Comparison of ENCODE assay signal across 1 cellular context in the genomic region with DNA sequence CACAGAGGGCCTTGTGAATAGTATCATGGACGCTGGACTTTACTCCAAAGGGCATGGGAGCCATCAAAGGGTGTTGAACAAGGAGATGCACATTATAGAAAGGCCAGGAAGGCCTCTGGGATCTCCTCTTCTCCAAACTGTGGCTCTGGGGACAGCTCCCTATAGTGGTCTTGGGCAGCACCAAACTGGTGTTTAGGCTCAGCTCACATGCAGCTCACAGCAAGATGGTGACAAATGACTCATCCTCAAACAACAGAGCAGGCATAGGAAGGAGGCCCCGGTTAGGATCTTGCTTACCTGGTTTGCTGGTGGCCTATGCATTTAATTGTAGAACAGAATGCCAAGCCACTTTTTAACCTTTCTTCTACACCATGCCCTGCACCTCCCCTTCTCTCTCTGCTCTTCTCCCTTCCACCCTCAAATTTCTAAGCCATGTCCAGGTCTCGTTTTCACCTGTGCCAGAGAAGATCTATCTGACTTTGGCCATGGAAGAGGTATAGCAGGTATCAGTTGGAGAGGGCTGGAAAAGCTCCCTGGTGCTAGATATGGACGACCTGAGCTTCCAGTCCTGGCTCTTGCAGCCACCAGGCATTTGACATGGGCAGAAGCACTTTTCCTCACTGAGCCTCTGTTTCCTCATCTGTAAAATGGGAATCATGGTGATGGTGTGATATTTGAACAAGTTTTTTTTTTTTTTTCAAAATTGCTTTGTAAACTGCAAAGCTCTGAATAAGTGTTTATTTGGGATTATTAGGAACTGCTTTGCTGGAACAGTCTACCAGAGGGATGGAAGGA.
TF ChIP-seq lines count a peak whose summit lies in the region.

No MANE protein-coding gene starts in this region.

TF ChIP-seq in HepG2, 621 proteins besides CTCF, POLR2A, EP300 and RAD21 (continued from another document and continues in another):
- TF ChIP-seq ARID5B (CRISPR knock-in tag; IDR thresholded peaks at IDR 0.05) (no peak), ZBTB7A (CRISPR knock-in tag; IDR thresholded peaks at IDR 0.05) (no peak), ZNF256 (CRISPR knock-in tag; conservative IDR thresholded peaks at IDR 0.05) (no peak), ZBTB46 (CRISPR knock-in tag; IDR thresholded peaks at IDR 0.05; ENCODE audit: borderline replicate concordance) (no peak), MED13 (CRISPR knock-in tag; IDR thresholded peaks at IDR 0.05) (no peak), JDP2 (CRISPR knock-in tag; IDR thresholded peaks at IDR 0.05; ENCODE audit: borderline replicate concordance) (no peak), FOXK2 (IDR thresholded peaks at IDR 0.05) (no peak), NR2C2 (CRISPR knock-in tag; IDR thresholded peaks at IDR 0.05; ENCODE audit: borderline replicate concordance) (no peak), NR3C1 (CRISPR knock-in tag; IDR thresholded peaks at IDR 0.05) (no peak), ZNF318 (CRISPR knock-in tag; IDR thresholded peaks at IDR 0.05) (no peak), CHD4 (IDR thresholded peaks at IDR 0.05; ENCODE audit: borderline replicate concordance, low read length) (peak; percentile 89; the same call in 1 of the 2 replicates), ZNF101 (CRISPR knock-in tag; IDR thresholded peaks at IDR 0.05; ENCODE audit: borderline replicate concordance, low read depth) (no peak), RERE (CRISPR knock-in tag; IDR thresholded peaks at IDR 0.05; ENCODE audit: low read depth) (no peak), MTA3 (CRISPR knock-in tag; IDR thresholded peaks at IDR 0.05) (no peak), PRPF4 (IDR thresholded peaks at IDR 0.05; ENCODE audit: low read depth, low read length, poor library complexity, severe bottlenecking) (no peak), TCF7 (IDR thresholded peaks at IDR 0.05; ENCODE audit: low read depth) (no peak), TOE1 (CRISPR knock-in tag; IDR thresholded peaks at IDR 0.05) (no peak)
- TF ChIP-seq, protein P1, sequence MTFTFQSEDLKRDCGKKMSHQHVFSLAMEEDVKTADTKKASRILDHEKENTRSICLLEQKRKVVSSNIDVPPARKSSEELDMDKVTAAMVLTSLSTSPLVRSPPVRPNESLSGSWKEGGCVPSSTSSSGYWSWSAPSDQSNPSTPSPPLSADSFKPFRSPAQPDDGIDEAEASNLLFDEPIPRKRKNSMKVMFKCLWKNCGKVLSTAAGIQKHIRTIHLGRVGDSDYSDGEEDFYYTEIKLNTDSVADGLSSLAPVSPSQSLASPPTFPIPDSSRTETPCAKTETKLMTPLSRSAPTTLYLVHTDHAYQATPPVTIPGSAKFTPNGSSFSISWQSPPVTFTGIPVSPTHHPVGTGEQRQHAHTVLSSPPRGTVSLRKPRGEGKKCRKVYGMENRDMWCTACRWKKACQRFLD (CRISPR knock-in tag; IDR thresholded peaks at IDR 0.05; ENCODE audit: borderline replicate concordance) = no peak
- TF ChIP-seq, protein P2, sequence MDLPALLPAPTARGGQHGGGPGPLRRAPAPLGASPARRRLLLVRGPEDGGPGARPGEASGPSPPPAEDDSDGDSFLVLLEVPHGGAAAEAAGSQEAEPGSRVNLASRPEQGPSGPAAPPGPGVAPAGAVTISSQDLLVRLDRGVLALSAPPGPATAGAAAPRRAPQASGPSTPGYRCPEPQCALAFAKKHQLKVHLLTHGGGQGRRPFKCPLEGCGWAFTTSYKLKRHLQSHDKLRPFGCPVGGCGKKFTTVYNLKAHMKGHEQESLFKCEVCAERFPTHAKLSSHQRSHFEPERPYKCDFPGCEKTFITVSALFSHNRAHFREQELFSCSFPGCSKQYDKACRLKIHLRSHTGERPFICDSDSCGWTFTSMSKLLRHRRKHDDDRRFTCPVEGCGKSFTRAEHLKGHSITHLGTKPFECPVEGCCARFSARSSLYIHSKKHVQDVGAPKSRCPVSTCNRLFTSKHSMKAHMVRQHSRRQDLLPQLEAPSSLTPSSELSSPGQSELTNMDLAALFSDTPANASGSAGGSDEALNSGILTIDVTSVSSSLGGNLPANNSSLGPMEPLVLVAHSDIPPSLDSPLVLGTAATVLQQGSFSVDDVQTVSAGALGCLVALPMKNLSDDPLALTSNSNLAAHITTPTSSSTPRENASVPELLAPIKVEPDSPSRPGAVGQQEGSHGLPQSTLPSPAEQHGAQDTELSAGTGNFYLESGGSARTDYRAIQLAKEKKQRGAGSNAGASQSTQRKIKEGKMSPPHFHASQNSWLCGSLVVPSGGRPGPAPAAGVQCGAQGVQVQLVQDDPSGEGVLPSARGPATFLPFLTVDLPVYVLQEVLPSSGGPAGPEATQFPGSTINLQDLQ (CRISPR knock-in tag; IDR thresholded peaks at IDR 0.05) = no peak
- TF ChIP-seq, protein P3, sequence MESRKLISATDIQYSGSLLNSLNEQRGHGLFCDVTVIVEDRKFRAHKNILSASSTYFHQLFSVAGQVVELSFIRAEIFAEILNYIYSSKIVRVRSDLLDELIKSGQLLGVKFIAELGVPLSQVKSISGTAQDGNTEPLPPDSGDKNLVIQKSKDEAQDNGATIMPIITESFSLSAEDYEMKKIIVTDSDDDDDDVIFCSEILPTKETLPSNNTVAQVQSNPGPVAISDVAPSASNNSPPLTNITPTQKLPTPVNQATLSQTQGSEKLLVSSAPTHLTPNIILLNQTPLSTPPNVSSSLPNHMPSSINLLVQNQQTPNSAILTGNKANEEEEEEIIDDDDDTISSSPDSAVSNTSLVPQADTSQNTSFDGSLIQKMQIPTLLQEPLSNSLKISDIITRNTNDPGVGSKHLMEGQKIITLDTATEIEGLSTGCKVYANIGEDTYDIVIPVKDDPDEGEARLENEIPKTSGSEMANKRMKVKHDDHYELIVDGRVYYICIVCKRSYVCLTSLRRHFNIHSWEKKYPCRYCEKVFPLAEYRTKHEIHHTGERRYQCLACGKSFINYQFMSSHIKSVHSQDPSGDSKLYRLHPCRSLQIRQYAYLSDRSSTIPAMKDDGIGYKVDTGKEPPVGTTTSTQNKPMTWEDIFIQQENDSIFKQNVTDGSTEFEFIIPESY (CRISPR knock-in tag; IDR thresholded peaks at IDR 0.05) = no peak
